ENCODE assay signal across 9 cellular contexts in genomic region chr19:1401889-1402217, GRCh38. TPM values are rescaled to one million over a fixed set of nuclear protein-coding genes. Genes with fewer than 3 reads are reported as not detected.
DNase-seq lines count a peak whose midpoint lies in the region; ATAC-seq, FAIRE-seq and TF ChIP-seq lines count a peak whose summit lies in the region.
"Had no signal": no experiment of that assay in that cellular context is flagged by ENCODE, and none has a peak within 500 bp of the region (broad histone marks: within the 10 kb centered on the region; RNA-seq: fewer than 3 reads in every experiment).

No MANE protein-coding gene starts in this region.

- H3K4me1 Mint-ChIP-seq in nephron: peaks cover 16% of the 10 kb centered on the region

- 80% methylated on average over 1 of the region's 11 CpGs; no CpG with 5 or more reads in 1 of the 2 experiments for WGBS in IMR-90 (ENCODE audit: extremely low coverage in 2 of 2, insufficient read length in 1 of 2), 2 experiments

- TF ChIP-seq CTCF in AG09309 (IDR thresholded peaks at IDR 0.05; ENCODE audit: control insufficient read depth, insufficient read depth, low read depth, low read length, missing control alignments) (no peak), IMR-90 (conservative IDR thresholded peaks at IDR 0.05; ENCODE audit: low read depth, low read length) (no peak), nephron (IDR thresholded peaks at IDR 0.05; ENCODE audit: unreplicated experiment in 3 of 3) (peak in 2 of 3 experiments; percentile 2 to 9), D721Med (IDR thresholded peaks at IDR 0.05; ENCODE audit: insufficient read depth, missing control alignments) (no peak)

- no peak overlapping the region; the same call in 1 of the 2 replicates for H3K18ac ChIP-seq in IMR-90 (ENCODE audit: low read depth, low read length)

- no peak for FAIRE-seq in D721Med (lab: Jason Lieb, UNC)

- no peaks in the 10 kb centered on the region for H3K36me3 Mint-ChIP-seq in nephron (ENCODE audit: low read depth)

- H3K36me3 ChIP-seq in IMR-90 (ENCODE audit: control insufficient read depth, insufficient read depth, low read length): peaks cover 3% of the 10 kb centered on the region; the same call in 1 of the 2 replicates

- peak overlapping the region; percentile 40 for H4K5ac ChIP-seq in IMR-90 (ENCODE audit: low read depth, low read length)

- H4K91ac ChIP-seq in IMR-90 (ENCODE audit: insufficient read depth, low read depth, low read length): no peak overlapping the region

- no peak overlapping the region for H3K23ac ChIP-seq in IMR-90 (ENCODE audit: low read depth, low read length)

- H3K27me3 ChIP-seq in IMR-90 (ENCODE audit: control insufficient read depth, insufficient read depth, low read length): no peaks in the 10 kb centered on the region

- no peak overlapping the region for H2BK20ac ChIP-seq in IMR-90 (ENCODE audit: low read depth, low read length)

- in situ Hi-C loops in IMR-90 (cut with MboI; ENCODE audit: low sequenced_read_pairs): no loop called here

- peak overlapping the region; percentile 75 for H3K4me2 ChIP-seq in IMR-90 (ENCODE audit: low read depth, low read length)

- no peaks in the 10 kb centered on the region for H3K9me1 ChIP-seq in IMR-90 (ENCODE audit: insufficient read depth, low read length)

- POLR2A ChIA-PET in IMR-90 (lab: Charles Lee; ENCODE audit: unreplicated experiment): no interaction called here

- peaks cover 0 to 16% of the 10 kb centered on the region in 2 experiments; a peak in 3 of 4 replicates for H3K79me1 ChIP-seq in IMR-90 (ENCODE audit: low read depth in 1 of 2, low read length in 2 of 2)

- peaks cover 4% of the 10 kb centered on the region for H3K27me3 Mint-ChIP-seq in nephron (ENCODE audit: low read depth)

- no peak overlapping the region for H3K27ac Mint-ChIP-seq in nephron

- H3K56ac ChIP-seq in IMR-90 (ENCODE audit: extremely low read depth, insufficient read depth, low read length): no peak overlapping the region

- no peak overlapping the region for H3K14ac ChIP-seq in IMR-90 (replicated peaks; ENCODE audit: low read depth, low read length)

- no peak overlapping the region for H2BK15ac ChIP-seq in IMR-90 (ENCODE audit: low read depth, low read length)

- H3K27ac ChIP-seq in IMR-90 (ENCODE audit: insufficient read depth, low read length): no peak overlapping the region; the same call in 1 of the 2 replicates
- peak overlapping the region; percentile 44 for H3K27ac ChIP-seq in caudate nucleus (ENCODE audit: low read depth, low read length)

- BruUV-seq in IMR-90 (replicated peaks; lab: Mats Ljungman, UMichigan): no TSS peak

- peaks cover 8% of the 10 kb centered on the region for H3K4me1 ChIP-seq in IMR-90 (ENCODE audit: control insufficient read depth, insufficient read depth, low read length)

- H2BK120ac ChIP-seq in IMR-90 (ENCODE audit: low read depth, low read length): no peak overlapping the region

- dilution Hi-C loops in IMR-90 (cut with HindIII; ENCODE audit: low sequenced_read_pairs, unreplicated experiment): no loop called here

- ATAC-seq in IMR-90 (ENCODE audit: low read depth) (no peak), HG03175 (IDR thresholded peaks at IDR 0.05; ENCODE audit: unreplicated experiment) (no peak), HG03095 (IDR thresholded peaks at IDR 0.05; ENCODE audit: unreplicated experiment) (no peak)

- H2AK9ac ChIP-seq in IMR-90 (replicated peaks; ENCODE audit: low read depth, low read length, poor library complexity): no peak overlapping the region

- H4K8ac ChIP-seq in IMR-90 (ENCODE audit: low read depth in 2 of 2, low read length in 2 of 2): peak overlapping the region; percentile 37 to 76

- no peaks in the 10 kb centered on the region for H3K9me3 ChIP-seq in IMR-90 (ENCODE audit: control insufficient read depth, insufficient read depth, low read length)

- no peak overlapping the region for H3K4ac ChIP-seq in IMR-90 (ENCODE audit: low read depth, low read length)

- CTCF ChIA-PET in IMR-90 (lab: Yijun Ruan, JAX): no interaction called here

- no peak overlapping the region for H2AK5ac ChIP-seq in IMR-90 (ENCODE audit: low read depth, low read length)

- no peak for TF ChIP-seq RAD21 in IMR-90 (IDR thresholded peaks at IDR 0.05; ENCODE audit: low read length)

- peak overlapping the region; percentile 60; the same call in 1 of the 2 replicates for H3K9ac ChIP-seq in IMR-90 (ENCODE audit: low read depth, low read length)

- no peak overlapping the region for H2BK5ac ChIP-seq in IMR-90 (ENCODE audit: low read depth, low read length, poor library complexity, severe bottlenecking)

- peak overlapping the region; percentile 97 for H2AFZ ChIP-seq in IMR-90 (replicated peaks; ENCODE audit: low read length, poor library complexity)

- no peaks in the 10 kb centered on the region for H3K9me3 Mint-ChIP-seq in nephron

- no peak for TF ChIP-seq POLR2A in IMR-90 (IDR thresholded peaks at IDR 0.05; ENCODE audit: low read depth, low read length)

- DNase-seq in AG09309 (ENCODE audit: low read depth): no peak
- no peak for DNase-seq in IMR-90
- DNase-seq in caudate nucleus (lab: John Stamatoyannopoulos, UW): no peak
- no peak for DNase-seq in NCI-H82 treated with DMSO at 0.1 percent for 48 hours (lab: John Stamatoyannopoulos, UW; ENCODE audit: unreplicated experiment)
- DNase-seq in D721Med (ENCODE audit: insufficient read length, low spot score): no peak
- DNase-seq: NCI-H526 treated with DMSO at 0.1 percent for 48 hours had no signal

- peak overlapping the region; percentile 74 for H3K4me3 ChIP-seq in AG09309 (ENCODE audit: control insufficient read depth, low read depth, low read length)
- peak overlapping the region; percentile 71 for H3K4me3 ChIP-seq in IMR-90 (ENCODE audit: insufficient read depth, low read depth, low read length)

- intact Hi-C loops in IMR-90 (cut with micrococcal nuclease): no loop called here

- peak overlapping the region; percentile 66 to 78 (median 76) for H3K4me3 Mint-ChIP-seq in nephron

- H4K20me1 ChIP-seq in IMR-90 (ENCODE audit: insufficient read depth, low read length): 0 out of 2 replicates have a peak, but pooled peaks cover under 1% of the 10 kb centered on the region

TF ChIP-seq in IMR-90, 13 proteins besides CTCF, POLR2A, EP300 and RAD21:
- TF ChIP-seq SMC3 (IDR thresholded peaks at IDR 0.05; ENCODE audit: low read depth, low read length) (no peak), MAZ (IDR thresholded peaks at IDR 0.05; ENCODE audit: borderline replicate concordance, low read depth, low read length) (no peak), MAFK (IDR thresholded peaks at IDR 0.05; ENCODE audit: low read depth, low read length) (no peak), NFE2L2 (IDR thresholded peaks at IDR 0.05; ENCODE audit: low read depth, low read length) (no peak), MXI1 (IDR thresholded peaks at IDR 0.05; ENCODE audit: borderline replicate concordance, low read depth, low read length) (no peak), CHD1 (IDR thresholded peaks at IDR 0.05; ENCODE audit: low read depth, low read length) (no peak), RFX5 (IDR thresholded peaks at IDR 0.05; ENCODE audit: low read depth, low read length) (no peak), USF2 (IDR thresholded peaks at IDR 0.05; ENCODE audit: low read depth, low read length) (no peak), RCOR1 (IDR thresholded peaks at IDR 0.05; ENCODE audit: insufficient replicate concordance, low read length) (no peak), ELK1 (IDR thresholded peaks at IDR 0.05; ENCODE audit: borderline replicate concordance, low read depth, low read length) (no peak), FOS (IDR thresholded peaks at IDR 0.05; ENCODE audit: low read depth, low read length) (no peak), BHLHE40 (IDR thresholded peaks at IDR 0.05; ENCODE audit: low read depth, low read length) (no peak), CEBPB (IDR thresholded peaks at IDR 0.05; ENCODE audit: low read depth, low read length) (no peak)

RNA-seq across cellular contexts. Expression of gene GAMT, which starts 0.5 kb away (rescaled TPM):
- total RNA-seq in IMR-90 (2012; rRNA removed): 22.8 and 23.9 TPM in 2 replicates
- polyA plus RNA-seq in IMR-90 (2012; rRNA removed): 51.8 and 63.6 TPM in 2 replicates
- 37.4 and 106 TPM in 2 replicates for polyA plus RNA-seq in IMR-90 (2012; cell fraction: cytosol; rRNA removed)
- 22.7 and 61.5 TPM in 2 replicates for polyA plus RNA-seq in IMR-90 (2012; cell fraction: nucleus; rRNA removed; ENCODE audit: low replicate concordance)

RNA-seq across cellular contexts. Expression of gene DAZAP1, which starts 5.5 kb away (rescaled TPM):
- total RNA-seq in IMR-90 (2012; rRNA removed): 22.0 and 35.3 TPM in 2 replicates
- 62.8 and 63.6 TPM in 2 replicates for polyA plus RNA-seq in IMR-90 (2012; rRNA removed)
- 32.2 and 39.6 TPM in 2 replicates for polyA plus RNA-seq in IMR-90 (2012; cell fraction: cytosol; rRNA removed)
- polyA plus RNA-seq in IMR-90 (2012; cell fraction: nucleus; rRNA removed; ENCODE audit: low replicate concordance): 127 and 151 TPM in 2 replicates

RNA-seq across cellular contexts. Expression of gene NDUFS7, which starts 18.1 kb away (rescaled TPM):
- total RNA-seq in IMR-90 (2012; rRNA removed): 60.8 and 64.7 TPM in 2 replicates
- 136 and 167 TPM in 2 replicates for polyA plus RNA-seq in IMR-90 (2012; rRNA removed)
- polyA plus RNA-seq in IMR-90 (2012; cell fraction: cytosol; rRNA removed): 283 and 387 TPM in 2 replicates
- 76.0 and 256 TPM in 2 replicates for polyA plus RNA-seq in IMR-90 (2012; cell fraction: nucleus; rRNA removed; ENCODE audit: low replicate concordance)

RNA-seq across cellular contexts. Expression of gene RPS15, which starts 36.3 kb away (rescaled TPM):
- total RNA-seq in IMR-90 (2012; rRNA removed): 834 and 1,179 TPM in 2 replicates
- polyA plus RNA-seq in IMR-90 (2012; rRNA removed): 1,855 and 2,269 TPM in 2 replicates
- polyA plus RNA-seq in IMR-90 (2012; cell fraction: cytosol; rRNA removed): 15,264 and 18,725 TPM in 2 replicates
- polyA plus RNA-seq in IMR-90 (2012; cell fraction: nucleus; rRNA removed; ENCODE audit: low replicate concordance): 1,510 and 3,480 TPM in 2 replicates

RNA-seq across cellular contexts. Expression of gene APC2, which starts 48.1 kb away (rescaled TPM):
- 0.28 and 0.36 TPM in 2 replicates for total RNA-seq in IMR-90 (2012; rRNA removed)
- 0.41 and 0.42 TPM in 2 replicates for polyA plus RNA-seq in IMR-90 (2012; rRNA removed)
- 0.17 and 0.55 TPM in 2 replicates for polyA plus RNA-seq in IMR-90 (2012; cell fraction: cytosol; rRNA removed)
- 0.89 and 2.3 TPM in 2 replicates for polyA plus RNA-seq in IMR-90 (2012; cell fraction: nucleus; rRNA removed; ENCODE audit: low replicate concordance)

Comparison
In these comparisons a context has a peak if more than half of its experiments do, and no peak if none do; other contexts are left out.
1. CTCF ChIP-seq: peak in nephron (2 of 3); none in AG09309 (single experiment), IMR-90 (single experiment) and D721Med (single experiment).